Comparison of ENCODE assay signal across 1 cellular context in the genomic region with DNA sequence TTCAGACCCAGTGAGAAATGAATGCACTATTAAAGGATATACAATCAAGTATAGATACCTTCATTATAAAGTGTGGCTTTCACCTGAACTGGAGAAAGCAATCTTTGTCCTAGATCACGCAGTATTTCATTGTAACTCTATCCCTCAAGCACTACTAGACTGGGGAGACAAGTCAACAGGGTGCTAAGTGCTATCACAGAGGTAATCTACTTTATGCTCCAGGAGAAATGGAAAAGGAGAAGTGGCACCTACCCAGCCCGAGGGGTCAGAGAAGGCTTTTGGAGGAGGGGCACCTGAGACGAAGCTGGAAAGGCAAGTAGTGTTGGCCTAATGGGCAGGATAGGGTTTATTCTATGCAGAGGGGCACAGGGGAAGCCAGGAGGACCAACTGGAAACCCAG.
TF ChIP-seq lines count a peak whose summit lies in the region.

No MANE protein-coding gene starts in this region.

TF ChIP-seq in neural cell, 6 proteins besides CTCF, POLR2A, EP300 and RAD21 (continued from another document):
- TF ChIP-seq, protein P1, sequence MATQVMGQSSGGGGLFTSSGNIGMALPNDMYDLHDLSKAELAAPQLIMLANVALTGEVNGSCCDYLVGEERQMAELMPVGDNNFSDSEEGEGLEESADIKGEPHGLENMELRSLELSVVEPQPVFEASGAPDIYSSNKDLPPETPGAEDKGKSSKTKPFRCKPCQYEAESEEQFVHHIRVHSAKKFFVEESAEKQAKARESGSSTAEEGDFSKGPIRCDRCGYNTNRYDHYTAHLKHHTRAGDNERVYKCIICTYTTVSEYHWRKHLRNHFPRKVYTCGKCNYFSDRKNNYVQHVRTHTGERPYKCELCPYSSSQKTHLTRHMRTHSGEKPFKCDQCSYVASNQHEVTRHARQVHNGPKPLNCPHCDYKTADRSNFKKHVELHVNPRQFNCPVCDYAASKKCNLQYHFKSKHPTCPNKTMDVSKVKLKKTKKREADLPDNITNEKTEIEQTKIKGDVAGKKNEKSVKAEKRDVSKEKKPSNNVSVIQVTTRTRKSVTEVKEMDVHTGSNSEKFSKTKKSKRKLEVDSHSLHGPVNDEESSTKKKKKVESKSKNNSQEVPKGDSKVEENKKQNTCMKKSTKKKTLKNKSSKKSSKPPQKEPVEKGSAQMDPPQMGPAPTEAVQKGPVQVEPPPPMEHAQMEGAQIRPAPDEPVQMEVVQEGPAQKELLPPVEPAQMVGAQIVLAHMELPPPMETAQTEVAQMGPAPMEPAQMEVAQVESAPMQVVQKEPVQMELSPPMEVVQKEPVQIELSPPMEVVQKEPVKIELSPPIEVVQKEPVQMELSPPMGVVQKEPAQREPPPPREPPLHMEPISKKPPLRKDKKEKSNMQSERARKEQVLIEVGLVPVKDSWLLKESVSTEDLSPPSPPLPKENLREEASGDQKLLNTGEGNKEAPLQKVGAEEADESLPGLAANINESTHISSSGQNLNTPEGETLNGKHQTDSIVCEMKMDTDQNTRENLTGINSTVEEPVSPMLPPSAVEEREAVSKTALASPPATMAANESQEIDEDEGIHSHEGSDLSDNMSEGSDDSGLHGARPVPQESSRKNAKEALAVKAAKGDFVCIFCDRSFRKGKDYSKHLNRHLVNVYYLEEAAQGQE (IDR thresholded peaks at IDR 0.05; ENCODE audit: borderline replicate concordance), result no peak
- TF ChIP-seq TAF1 (IDR thresholded peaks at IDR 0.05; ENCODE audit: low read depth), result no peak
- no peak for TF ChIP-seq EZH2 (IDR thresholded peaks at IDR 0.05; ENCODE audit: borderline replicate concordance, insufficient read depth, low read length, poor library complexity, severe bottlenecking)
- TF ChIP-seq POLR2AphosphoS5 (IDR thresholded peaks at IDR 0.05), result no peak
